ENCODE assay signal across 1 cellular context in genomic region chr11:2931416-2931746, GRCh38.
TF ChIP-seq lines count a peak whose summit lies in the region.

No MANE protein-coding gene starts in this region.

TF ChIP-seq in HCT116, 20 proteins besides CTCF, POLR2A, EP300 and RAD21:
- TF ChIP-seq SP1 (IDR thresholded peaks at IDR 0.05; ENCODE audit: low read depth): no peak
- no peak for TF ChIP-seq JUND (IDR thresholded peaks at IDR 0.05)
- no peak for TF ChIP-seq ZFX (IDR thresholded peaks at IDR 0.05)
- no peak for TF ChIP-seq ZNF274 (IDR thresholded peaks at IDR 0.05; ENCODE audit: low read depth, low read length)
